In genomic region chr16:49743206-49743470, GRCh38 we compare ENCODE assay signal across 1 cellular context.
TF ChIP-seq lines count a peak whose summit lies in the region.

No MANE protein-coding gene starts in this region.

TF ChIP-seq in GM23338, 12 proteins besides CTCF, POLR2A, EP300 and RAD21 (continued from another document):
- TF ChIP-seq, protein P1, sequence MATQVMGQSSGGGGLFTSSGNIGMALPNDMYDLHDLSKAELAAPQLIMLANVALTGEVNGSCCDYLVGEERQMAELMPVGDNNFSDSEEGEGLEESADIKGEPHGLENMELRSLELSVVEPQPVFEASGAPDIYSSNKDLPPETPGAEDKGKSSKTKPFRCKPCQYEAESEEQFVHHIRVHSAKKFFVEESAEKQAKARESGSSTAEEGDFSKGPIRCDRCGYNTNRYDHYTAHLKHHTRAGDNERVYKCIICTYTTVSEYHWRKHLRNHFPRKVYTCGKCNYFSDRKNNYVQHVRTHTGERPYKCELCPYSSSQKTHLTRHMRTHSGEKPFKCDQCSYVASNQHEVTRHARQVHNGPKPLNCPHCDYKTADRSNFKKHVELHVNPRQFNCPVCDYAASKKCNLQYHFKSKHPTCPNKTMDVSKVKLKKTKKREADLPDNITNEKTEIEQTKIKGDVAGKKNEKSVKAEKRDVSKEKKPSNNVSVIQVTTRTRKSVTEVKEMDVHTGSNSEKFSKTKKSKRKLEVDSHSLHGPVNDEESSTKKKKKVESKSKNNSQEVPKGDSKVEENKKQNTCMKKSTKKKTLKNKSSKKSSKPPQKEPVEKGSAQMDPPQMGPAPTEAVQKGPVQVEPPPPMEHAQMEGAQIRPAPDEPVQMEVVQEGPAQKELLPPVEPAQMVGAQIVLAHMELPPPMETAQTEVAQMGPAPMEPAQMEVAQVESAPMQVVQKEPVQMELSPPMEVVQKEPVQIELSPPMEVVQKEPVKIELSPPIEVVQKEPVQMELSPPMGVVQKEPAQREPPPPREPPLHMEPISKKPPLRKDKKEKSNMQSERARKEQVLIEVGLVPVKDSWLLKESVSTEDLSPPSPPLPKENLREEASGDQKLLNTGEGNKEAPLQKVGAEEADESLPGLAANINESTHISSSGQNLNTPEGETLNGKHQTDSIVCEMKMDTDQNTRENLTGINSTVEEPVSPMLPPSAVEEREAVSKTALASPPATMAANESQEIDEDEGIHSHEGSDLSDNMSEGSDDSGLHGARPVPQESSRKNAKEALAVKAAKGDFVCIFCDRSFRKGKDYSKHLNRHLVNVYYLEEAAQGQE (IDR thresholded peaks at IDR 0.05; ENCODE audit: unreplicated experiment), result no peak
- no peak for TF ChIP-seq CREB1 (CRISPR knock-in tag; IDR thresholded peaks at IDR 0.05; ENCODE audit: low read depth)
